31 cellular contexts compared by ENCODE assay signal in genomic region chr2:33383838-33384237, GRCh38.
"Had no signal": no experiment of that assay in that cellular context is flagged by ENCODE, and none has a peak within 500 bp of the region (broad histone marks: within the 10 kb centered on the region; RNA-seq: fewer than 3 reads in every experiment).

No MANE protein-coding gene starts in this region.

- H3K27ac ChIP-seq: brain microvascular endothelial cell, colonic mucosa, epithelial cell of prostate, esophagus squamous epithelium, foreskin keratinocyte, gastrocnemius medialis, heart left ventricle, WERI-Rb-1 had no signal

- H3K36me3 Mint-ChIP-seq: activated naive CD8-positive, alpha-beta T cell had no signal

- ATAC-seq: activated CD4-positive, CD25-positive, alpha-beta regulatory T cell treated with anti-CD3 and anti-CD28 coated beads, Interleukin-2, amount 50 U/mL, for 24 hours; activated CD8-positive, alpha-beta T cell treated with anti-CD3 and anti-CD28 coated beads for 36 hours; activated T-cell treated with anti-CD3 and anti-CD28 coated beads, Interleukin-2, amount 50 U/mL, for 4 hours; activated T-helper 17 cell treated with anti-CD3 and anti-CD28 coated beads, Interleukin-2, amount 50 U/mL, for 72 hours; foreskin keratinocyte; gastrocnemius medialis; T-helper 17 cell had no signal

- H3K4me3 ChIP-seq: colonic mucosa, esophagus squamous epithelium, gastrocnemius medialis, heart left ventricle had no signal

- H3K9me3 ChIP-seq: colonic mucosa, esophagus squamous epithelium, gastrocnemius medialis, heart left ventricle had no signal

- H3K27me3 ChIP-seq: brain microvascular endothelial cell, colonic mucosa, esophagus squamous epithelium, foreskin keratinocyte, gastrocnemius medialis, heart left ventricle had no signal

- H3K36me3 ChIP-seq: colonic mucosa, esophagus squamous epithelium, gastrocnemius medialis, WERI-Rb-1 had no signal

- H3K9me3 Mint-ChIP-seq: activated CD8-positive, alpha-beta T cell treated with anti-CD3 and anti-CD28 coated beads for 36 hours; activated T-cell treated with anti-CD3 and anti-CD28 coated beads, Interleukin-2, amount 50 U/mL, for 4 hours; activated T-helper 17 cell treated with anti-CD3 and anti-CD28 coated beads, Interleukin-2, amount 50 U/mL, for 72 hours; central memory CD8-positive, alpha-beta T cell; T-helper 2 cell treated with Interferon-gamma antibody and Interleukin-4, amounts not matched to agents 5 μg/mL and 100 μg/mL, for 36 hours had no signal

- H3K4me1 ChIP-seq: colonic mucosa, esophagus squamous epithelium, foreskin keratinocyte, gastrocnemius medialis had no signal

- H3K4me3 Mint-ChIP-seq: activated B cell treated with CpG ODN at 0.5 μM for 24 hours; activated CD8-positive, alpha-beta T cell treated with anti-CD3 and anti-CD28 coated beads for 36 hours; activated naive CD8-positive, alpha-beta T cell; activated T-cell treated with anti-CD3 and anti-CD28 coated beads, Interleukin-2, amount 50 U/mL, for 4 hours; activated T-helper 17 cell treated with anti-CD3 and anti-CD28 coated beads, Interleukin-2, amount 50 U/mL, for 72 hours; central memory CD8-positive, alpha-beta T cell; T-helper 17 cell; T-helper 2 cell treated with Interferon-gamma antibody and Interleukin-4, amounts not matched to agents 5 μg/mL and 100 μg/mL, for 36 hours had no signal

- H3K27me3 Mint-ChIP-seq: activated B cell treated with CpG ODN at 0.5 μM for 24 hours; activated naive CD8-positive, alpha-beta T cell had no signal

- H3K27ac Mint-ChIP-seq: activated B cell treated with CpG ODN at 0.5 μM for 24 hours; activated CD8-positive, alpha-beta T cell treated with anti-CD3 and anti-CD28 coated beads for 36 hours; activated naive CD8-positive, alpha-beta T cell; activated T-helper 17 cell treated with anti-CD3 and anti-CD28 coated beads, Interleukin-2, amount 50 U/mL, for 72 hours; T-helper 17 cell; T-helper 2 cell treated with Interferon-gamma antibody and Interleukin-4, amounts not matched to agents 5 μg/mL and 100 μg/mL, for 36 hours had no signal

- DNase-seq: activated B cell treated with CpG ODN at 0.5 μM for 24 hours; activated CD4-positive, alpha-beta T cell treated with anti-CD3 and anti-CD28 coated beads for 48 hours; activated CD4-positive, alpha-beta T cell treated with anti-CD3 and anti-CD28 coated beads, Interleukin-2, amount 50 U/mL, for 1 hour; activated CD4-positive, alpha-beta T cell treated with anti-CD3 and anti-CD28 coated beads, Interleukin-2, amount 50 U/mL, for 48 hours; activated CD8-positive, alpha-beta memory T cell treated with anti-CD3 and anti-CD28 coated beads for 24 hours; activated CD8-positive, alpha-beta T cell treated with anti-CD3 and anti-CD28 coated beads for 36 hours; activated effector memory CD4-positive, alpha-beta T cell treated with Interleukin-2 at 50 U/mL for 16 hours; activated gamma-delta T cell treated with Interleukin-2 at 50 U/mL for 16 hours; activated naive CD4-positive, alpha-beta T cell treated with anti-CD3 and anti-CD28 coated beads, Interleukin-2, amount 50 U/mL, for 16 hours; activated naive CD4-positive, alpha-beta T cell treated with Interleukin-2 at 50 U/mL for 16 hours; activated T-cell treated with anti-CD3 and anti-CD28 coated beads, Interleukin-2, amount 50 U/mL, for 4 hours; amniotic stem cell; anterior cingulate cortex; brain microvascular endothelial cell; colonic mucosa; effector CD8-positive, alpha-beta T cell; esophagus squamous epithelium; foreskin keratinocyte; gastrocnemius medialis; glutamatergic neuron; heart left ventricle; T-helper 1 cell; T-helper 17 cell; T1000; WERI-Rb-1 had no signal

- H3K4me1 Mint-ChIP-seq: activated T-helper 17 cell treated with anti-CD3 and anti-CD28 coated beads, Interleukin-2, amount 50 U/mL, for 72 hours; central memory CD8-positive, alpha-beta T cell; T-helper 17 cell had no signal
